In the genomic region with DNA sequence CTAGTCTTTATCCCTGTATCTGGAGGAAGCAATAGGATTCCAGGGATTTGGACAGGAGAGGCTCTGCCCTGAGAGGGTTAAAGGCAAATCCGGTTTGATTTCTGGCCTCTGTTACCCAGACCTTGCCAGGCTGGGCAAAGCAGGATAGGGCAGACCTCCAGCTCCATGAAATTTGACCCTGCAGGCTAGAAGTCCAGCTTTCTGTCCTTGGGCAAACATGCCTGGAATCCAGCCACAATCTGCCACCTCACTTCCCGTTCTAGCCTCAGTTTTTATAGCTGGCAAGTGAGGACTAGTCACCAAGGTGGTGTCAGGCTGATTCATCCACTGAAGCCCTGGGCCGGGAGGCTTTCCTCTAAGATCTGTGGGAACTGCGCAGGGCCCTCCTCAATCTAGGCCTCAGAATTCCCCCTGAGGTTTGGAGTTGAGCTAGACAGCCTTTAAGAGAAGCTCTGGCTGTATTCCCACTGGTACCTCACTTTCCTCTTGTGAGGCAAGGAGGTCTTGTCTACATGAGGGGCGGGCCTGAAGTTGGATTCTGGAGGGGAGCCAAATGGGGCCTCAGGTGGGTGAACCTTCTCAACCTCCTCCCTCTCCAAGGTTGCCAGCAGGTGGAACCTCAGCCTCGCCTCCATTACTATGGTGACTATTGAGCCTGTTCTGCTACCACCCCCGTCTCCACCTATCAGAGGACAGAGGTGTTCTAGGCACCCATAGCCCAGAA, we compare ENCODE assay signal across 9 cellular contexts. TPM values are rescaled to one million over a fixed set of nuclear protein-coding genes. Genes with fewer than 3 reads are reported as not detected.
DNase-seq lines count a peak whose midpoint lies in the region; ATAC-seq lines count a peak whose summit lies in the region.
"Had no signal": no experiment of that assay in that cellular context is flagged by ENCODE, and none has a peak within 500 bp of the region (broad histone marks: within the 10 kb centered on the region; RNA-seq: fewer than 3 reads in every experiment).

No MANE protein-coding gene starts in this region.

- DNase-seq in DMS53 (lab: John Stamatoyannopoulos, UW) (peak; percentile 97), NCI-H2196 (lab: John Stamatoyannopoulos, UW; ENCODE audit: unreplicated experiment) (peak; percentile 97), lung microvascular endothelial cell (ENCODE audit: low read depth in 2 of 2) (peak; percentile 66 to 94)

- ATAC-seq in HG02642 (IDR thresholded peaks at IDR 0.05; ENCODE audit: poor library complexity, unreplicated experiment) (no peak), GM18861 (IDR thresholded peaks at IDR 0.05; ENCODE audit: unreplicated experiment) (no peak), HG03095 (IDR thresholded peaks at IDR 0.05; ENCODE audit: unreplicated experiment) (no peak), GM19455 (IDR thresholded peaks at IDR 0.05; ENCODE audit: unreplicated experiment) (no peak)

- H3K27ac ChIP-seq in cingulate gyrus (ENCODE audit: low read depth, low read length) = peak overlapping the region; percentile 23

RNA-seq across cellular contexts. Expression of a gene that starts 7.0 kb away (rescaled TPM):
- not detected in 2 replicates for total RNA-seq in lung microvascular endothelial cell
- total RNA-seq: H1 had no signal

RNA-seq across cellular contexts. Expression of a gene that starts 8.4 kb away (rescaled TPM):
- 0.22 TPM in 1 of 2 replicates, not detected in the other for total RNA-seq in lung microvascular endothelial cell
- total RNA-seq: H1 had no signal

RNA-seq across cellular contexts. Expression of a gene that starts 15.0 kb away (rescaled TPM):
- total RNA-seq in lung microvascular endothelial cell = 24.6 and 40.5 TPM in 2 replicates

RNA-seq across cellular contexts. Expression of a gene that starts 19.9 kb away (rescaled TPM):
- total RNA-seq in lung microvascular endothelial cell = 0.60 and 1.3 TPM in 2 replicates

RNA-seq across cellular contexts. Expression of a gene that starts 50.9 kb away (rescaled TPM):
- 11.7 and 16.6 TPM in 2 replicates for total RNA-seq in lung microvascular endothelial cell
